16 cellular contexts compared by ENCODE assay signal in the genomic region with DNA sequence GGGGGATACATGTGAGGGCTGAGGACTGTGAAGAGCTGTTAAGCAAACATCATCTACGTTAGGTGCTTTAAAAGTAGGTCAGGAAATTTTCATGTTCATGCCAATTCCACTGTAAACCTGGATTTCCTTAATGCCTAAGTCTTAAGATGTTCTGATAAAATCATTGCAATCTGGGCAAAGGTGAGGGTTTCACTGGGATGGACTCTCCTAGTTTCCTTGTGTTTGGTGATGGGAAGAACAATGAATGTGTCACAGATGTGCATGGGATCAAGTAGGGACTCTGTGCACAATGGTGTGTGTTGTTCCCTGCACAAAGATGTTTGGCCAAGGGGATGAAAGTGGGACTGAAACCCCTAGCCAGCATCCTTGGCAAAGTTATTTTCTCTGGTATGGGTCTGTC.
DNase-seq lines count a peak whose midpoint lies in the region; ATAC-seq, FAIRE-seq and TF ChIP-seq lines count a peak whose summit lies in the region.
"Had no signal": no experiment of that assay in that cellular context is flagged by ENCODE, and none has a peak within 500 bp of the region (broad histone marks: within the 10 kb centered on the region; RNA-seq: fewer than 3 reads in every experiment).

No MANE protein-coding gene starts in this region.

- H3K9ac ChIP-seq in endothelial cell of umbilical vein (replicated peaks; ENCODE audit: extremely low read depth, insufficient read depth, low read length) = peak overlapping the region; percentile 5

- peaks cover 10% of the 10 kb centered on the region for H3K36me3 Mint-ChIP-seq in T-helper 2 cell treated with Interferon-gamma antibody and Interleukin-4, amounts not matched to agents 5 μg/mL and 100 μg/mL, for 36 hours (ENCODE audit: low read depth)
- H3K36me3 Mint-ChIP-seq: stimulated activated memory B cell treated with anti-CD40 and anti-IgM and Interleukin-4, amounts not matched to agents 10 μg/mL and 1 μg/mL and 100 μg/mL, for 72 hours had no signal

- H2AFZ ChIP-seq in endothelial cell of umbilical vein (ENCODE audit: low read depth, low read length) = no peak overlapping the region

- H3K4me1 ChIP-seq in endothelial cell of umbilical vein (ENCODE audit: control insufficient read depth, extremely low read depth, insufficient read depth, low read length) = peaks cover 29% of the 10 kb centered on the region
- peaks cover 0 to 12% of the 10 kb centered on the region in 2 donors for H3K4me1 ChIP-seq in left lung
- H3K4me1 ChIP-seq: sigmoid colon had no signal

- H3K36me3 ChIP-seq in endothelial cell of umbilical vein (ENCODE audit: control insufficient read depth in 2 of 2, extremely low read depth in 1 of 2, insufficient read depth in 2 of 2, low read length in 2 of 2) = no peaks in the 10 kb centered on the region
- H3K36me3 ChIP-seq in left lung = no peaks in the 10 kb centered on the region
- H3K36me3 ChIP-seq: esophagus muscularis mucosa, neutrophil, sigmoid colon, vagina had no signal

- no peak overlapping the region for H3K4me3 ChIP-seq in endothelial cell of umbilical vein (replicated peaks in 1 of 3; ENCODE audit: insufficient read depth in 1 of 3, low read depth in 1 of 3, low read length in 3 of 3)
- no peak overlapping the region for H3K4me3 ChIP-seq in skin epidermis
- no peak overlapping the region for H3K4me3 ChIP-seq in left lung
- H3K4me3 ChIP-seq: esophagus muscularis mucosa, sigmoid colon, vagina had no signal

- POLR2A ChIA-PET in endothelial cell of umbilical vein (lab: Charles Lee) = no interaction called here

- H3K9me3 ChIP-seq in endothelial cell of umbilical vein (replicated peaks; ENCODE audit: control insufficient read depth, insufficient read depth, low read length) = no peaks in the 10 kb centered on the region
- H3K9me3 ChIP-seq in left lung = no peaks in the 10 kb centered on the region
- H3K9me3 ChIP-seq: esophagus muscularis mucosa, neutrophil, vagina had no signal

- DNase-seq in T-helper 2 cell treated with Interferon-gamma antibody and Interleukin-4, amounts not matched to agents 5 μg/mL and 100 μg/mL, for 36 hours (ENCODE audit: low spot score) = no peak
- no peak for DNase-seq in T-helper 2 cell
- DNase-seq in endothelial cell of umbilical vein (ENCODE audit: low read depth, low spot score) = no peak
- DNase-seq in SIG-M5 treated with dmso at 0.1 percent for 504 hours (lab: John Stamatoyannopoulos, UW; ENCODE audit: unreplicated experiment) = no peak
- no peak for DNase-seq in cortex of kidney (lab: John Stamatoyannopoulos, UW)
- no peak for DNase-seq in left lung
- DNase-seq: left ventricle myocardium superior, sigmoid colon, T-helper 9 cell had no signal

- no peak for ATAC-seq in left lung

- FAIRE-seq in endothelial cell of umbilical vein (lab: Jason Lieb, UNC) = no peak
- FAIRE-seq: G401.6 had no signal

- intact Hi-C loops in endothelial cell of umbilical vein (cut with micrococcal nuclease) (loop anchor here (1.0 to 10.0 kb wide), 6 partner anchors 17 to 533 kb away; partner anchors contain the start of genes PELI2 and TBPL2), left lung (cut with DNase I) (no loop called here)

- TF ChIP-seq POLR2A in endothelial cell of umbilical vein (IDR thresholded peaks at IDR 0.05; ENCODE audit: low read depth, low read length) = no peak

- H3K27me3 ChIP-seq in endothelial cell of umbilical vein (ENCODE audit: control insufficient read depth in 2 of 2, insufficient read depth in 2 of 2, low read length in 2 of 2) (no peaks in the 10 kb centered on the region), left lung (no peaks in the 10 kb centered on the region)
- H3K27me3 ChIP-seq: esophagus muscularis mucosa, neutrophil, sigmoid colon, vagina had no signal

- H3K27me3 Mint-ChIP-seq in T-helper 2 cell treated with Interferon-gamma antibody and Interleukin-4, amounts not matched to agents 5 μg/mL and 100 μg/mL, for 36 hours (ENCODE audit: low read depth) = no peaks in the 10 kb centered on the region

- peak overlapping the region; percentile 86 for H3K27ac Mint-ChIP-seq in T-helper 2 cell treated with Interferon-gamma antibody and Interleukin-4, amounts not matched to agents 5 μg/mL and 100 μg/mL, for 36 hours
- H3K27ac Mint-ChIP-seq: stimulated activated memory B cell treated with anti-CD40 and anti-IgM and Interleukin-4, amounts not matched to agents 10 μg/mL and 1 μg/mL and 100 μg/mL, for 72 hours had no signal

- H3K9me3 Mint-ChIP-seq in T-helper 2 cell treated with Interferon-gamma antibody and Interleukin-4, amounts not matched to agents 5 μg/mL and 100 μg/mL, for 36 hours = peaks cover 27% of the 10 kb centered on the region

- CTCF ChIA-PET in endothelial cell of umbilical vein (lab: Charles Lee) = interaction anchor here (1.4 to 1.9 kb wide), 4 partner anchors 13 to 532 kb away, joined by 5 to 10 read pairs (median 6); no protein-coding TSS in a partner anchor

- TF ChIP-seq CTCF in VCaP (conservative IDR thresholded peaks at IDR 0.05) (no peak), endothelial cell of umbilical vein (IDR thresholded peaks at IDR 0.05; ENCODE audit: extremely low read depth in 1 of 2, insufficient read depth in 1 of 2, low read depth in 1 of 2, low read length in 2 of 2) (no peak), left lung (IDR thresholded peaks at IDR 0.05) (no peak)

- H3K4me2 ChIP-seq in endothelial cell of umbilical vein (ENCODE audit: insufficient read depth, low read length) = peak overlapping the region; percentile 49

- no peaks in the 10 kb centered on the region for H3K79me2 ChIP-seq in endothelial cell of umbilical vein (ENCODE audit: control insufficient read depth, insufficient read depth, low read length)

- H3K4me1 Mint-ChIP-seq in T-helper 2 cell treated with Interferon-gamma antibody and Interleukin-4, amounts not matched to agents 5 μg/mL and 100 μg/mL, for 36 hours (ENCODE audit: low read depth) = peaks cover 27% of the 10 kb centered on the region
- H3K4me1 Mint-ChIP-seq: stimulated activated memory B cell treated with anti-CD40 and anti-IgM and Interleukin-4, amounts not matched to agents 10 μg/mL and 1 μg/mL and 100 μg/mL, for 72 hours had no signal

- H3K4me3 Mint-ChIP-seq in T-helper 2 cell treated with Interferon-gamma antibody and Interleukin-4, amounts not matched to agents 5 μg/mL and 100 μg/mL, for 36 hours = peak overlapping the region; percentile 50
- H3K4me3 Mint-ChIP-seq: stimulated activated memory B cell treated with anti-CD40 and anti-IgM and Interleukin-4, amounts not matched to agents 10 μg/mL and 1 μg/mL and 100 μg/mL, for 72 hours had no signal

- dilution Hi-C loops in endothelial cell of umbilical vein (cut with MboI; ENCODE audit: extremely low pct_ligation_motif_present, low sequenced_read_pairs) = no loop called here

- BruUV-seq in endothelial cell of umbilical vein (replicated peaks; lab: Mats Ljungman, UMichigan) = no TSS peak

- peak overlapping the region; percentile 70 for H3K27ac ChIP-seq in VCaP
- H3K27ac ChIP-seq in endothelial cell of umbilical vein (ENCODE audit: insufficient read depth, low read depth, low read length) = peak overlapping the region; percentile 82
- H3K27ac ChIP-seq in skin epidermis = peak overlapping the region in 12 of 21 experiments; percentile 0 to 83 (median 52)
- no peak overlapping the region for H3K27ac ChIP-seq in left lung
- H3K27ac ChIP-seq: neutrophil, vagina had no signal

- no peaks in the 10 kb centered on the region for H4K20me1 ChIP-seq in endothelial cell of umbilical vein (replicated peaks; ENCODE audit: control insufficient read depth, extremely low read depth, insufficient read depth, low read length)

- no peaks in the 10 kb centered on the region for H3K9me1 ChIP-seq in endothelial cell of umbilical vein (replicated peaks; ENCODE audit: control insufficient read depth, extremely low read depth, insufficient read depth, low read length)

TF ChIP-seq in endothelial cell of umbilical vein, 7 proteins besides CTCF, POLR2A, EP300 and RAD21:
- TF ChIP-seq JUN (IDR thresholded peaks at IDR 0.05; ENCODE audit: borderline replicate concordance, insufficient read depth, insufficient read length, low read depth) (no peak), POLR2AphosphoS5 (IDR thresholded peaks at IDR 0.05; ENCODE audit: insufficient read depth, low read depth, low read length) (no peak), MYC (IDR thresholded peaks at IDR 0.05; ENCODE audit: low read depth, low read length) (no peak)
- TF ChIP-seq, protein P1, sequence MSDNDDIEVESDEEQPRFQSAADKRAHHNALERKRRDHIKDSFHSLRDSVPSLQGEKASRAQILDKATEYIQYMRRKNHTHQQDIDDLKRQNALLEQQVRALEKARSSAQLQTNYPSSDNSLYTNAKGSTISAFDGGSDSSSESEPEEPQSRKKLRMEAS (IDR thresholded peaks at IDR 0.05; ENCODE audit: insufficient read depth, insufficient read length) = no peak

Comparison
In these comparisons a context has a peak if more than half of its experiments do, and no peak if none do; other contexts are left out.
1. H3K27ac ChIP-seq: peak in VCaP (single experiment), endothelial cell of umbilical vein (single experiment) and skin epidermis (12 of 21); none in left lung (0 of 2).